In genomic region chr2:114139542-114139941, GRCh38 we compare ENCODE assay signal across 31 cellular contexts.
"Had no signal": no experiment of that assay in that cellular context is flagged by ENCODE, and none has a peak within 500 bp of the region (broad histone marks: within the 10 kb centered on the region; RNA-seq: fewer than 3 reads in every experiment).

No MANE protein-coding gene starts in this region.

- H3K27ac ChIP-seq: ascending aorta, cardiac muscle cell, VCaP had no signal

- ATAC-seq: activated CD8-positive, alpha-beta memory T cell treated with anti-CD3 and anti-CD28 coated beads, Interleukin-2, amount 10 ng/mL, durations not matched to agents 7 days and 5 days; activated CD8-positive, alpha-beta T cell treated with anti-CD3 and anti-CD28 coated beads, Interleukin-2, amount 10 ng/mL, durations not matched to agents 7 days and 5 days; activated naive CD8-positive, alpha-beta T cell treated with anti-CD3 and anti-CD28 coated beads, Interleukin-2, amount 50 U/mL, for 24 hours had no signal

- H3K4me1 ChIP-seq: ascending aorta had no signal

- H3K36me3 ChIP-seq: ascending aorta, cardiac muscle cell had no signal

- H3K27me3 ChIP-seq: ascending aorta, cardiac muscle cell had no signal

- DNase-seq: activated B cell treated with CpG ODN at 0.5 μM for 24 hours; activated CD4-positive, alpha-beta memory T cell treated with anti-CD3 and anti-CD28 coated beads for 36 hours; activated CD4-positive, alpha-beta T cell treated with anti-CD3 and anti-CD28 coated beads for 4 hours; activated CD4-positive, alpha-beta T cell treated with anti-CD3 and anti-CD28 coated beads, Interleukin-2, amount 10 ng/mL, durations not matched to agents 24 days and 14 days; activated CD4-positive, alpha-beta T cell treated with anti-CD3 and anti-CD28 coated beads, Interleukin-2, amount 50 U/mL, for 1 hour; activated CD4-positive, alpha-beta T cell treated with anti-CD3 and anti-CD28 coated beads, Interleukin-2, amount 50 U/mL, for 4 hours; activated CD4-positive, CD25-positive, alpha-beta regulatory T cell treated with anti-CD3 and anti-CD28 coated beads, Interleukin-2, amount 50 U/mL, for 72 hours; activated CD8-positive, alpha-beta memory T cell treated with anti-CD3 and anti-CD28 coated beads for 24 hours; activated CD8-positive, alpha-beta memory T cell treated with anti-CD3 and anti-CD28 coated beads, Interleukin-2, amount 10 ng/mL, durations not matched to agents 7 days and 5 days; activated CD8-positive, alpha-beta memory T cell treated with anti-CD3 and anti-CD28 coated beads, Interleukin-2, amount 50 U/mL, for 48 hours; activated CD8-positive, alpha-beta T cell treated with anti-CD3 and anti-CD28 coated beads, Interleukin-2, amount 10 ng/mL, durations not matched to agents 7 days and 5 days; activated effector memory CD4-positive, alpha-beta T cell treated with Interleukin-2 at 50 U/mL for 16 hours; activated gamma-delta T cell; activated naive CD4-positive, alpha-beta T cell treated with anti-CD3 and anti-CD28 coated beads, Interleukin-2, amount 10 ng/mL, durations not matched to agents 7 days and 5 days; activated naive CD4-positive, alpha-beta T cell treated with Interleukin-2 at 50 U/mL for 16 hours; activated naive CD8-positive, alpha-beta T cell treated with anti-CD3 and anti-CD28 coated beads, Interleukin-2, amount 10 ng/mL, durations not matched to agents 7 days and 5 days; activated naive CD8-positive, alpha-beta T cell treated with anti-CD3 and anti-CD28 coated beads, Interleukin-2, amount 50 U/mL, for 24 hours; activated T-cell treated with anti-CD3 and anti-CD28 coated beads, Interleukin-2, amount 50 U/mL, for 24 hours; activated T-cell treated with anti-CD3 and anti-CD28 coated beads, Interleukin-2, amount 50 U/mL, for 48 hours; amygdala; anterior cingulate cortex; caudate nucleus; cerebellar nuclear complex; T-helper 1 cell; T-helper 2 cell; T-helper 9 cell had no signal

- H3K4me3 ChIP-seq: ascending aorta, cardiac muscle cell had no signal

- H3K9me3 ChIP-seq: ascending aorta had no signal

- FAIRE-seq: bronchial epithelial cell, TTC549 had no signal
